Comparison of ENCODE assay signal across 1 cellular context in genomic region chr15:79977431-79977940, GRCh38.
A peak's percentile ranks its signal among the peaks of the same experiment; 100 is the strongest.
TF ChIP-seq lines count a peak whose summit lies in the region.

No MANE protein-coding gene starts in this region.

TF ChIP-seq in K562, 482 proteins besides CTCF, POLR2A, EP300 and RAD21 (continued from another document and continues in another):
- TF ChIP-seq ZNF592 (IDR thresholded peaks at IDR 0.05): peak; percentile 48; the same call in 1 of the 2 replicates
- no peak for TF ChIP-seq KAT7 (CRISPR knock-in tag; IDR thresholded peaks at IDR 0.05; ENCODE audit: borderline replicate concordance)
- no peak for TF ChIP-seq COPS2 (conservative IDR thresholded peaks at IDR 0.05)
- no peak for TF ChIP-seq ZBTB2 (IDR thresholded peaks at IDR 0.05)
- no peak for TF ChIP-seq PTRF (tag; IDR thresholded peaks at IDR 0.05)
- no peak for TF ChIP-seq MXD1 (CRISPR knock-in tag; IDR thresholded peaks at IDR 0.05; ENCODE audit: borderline replicate concordance, poor library complexity, severe bottlenecking)
- peak; percentile 75 for TF ChIP-seq L3MBTL2 (IDR thresholded peaks at IDR 0.05)
- TF ChIP-seq U2AF2 (optimal IDR thresholded peaks at IDR 0.05; ENCODE audit: low read depth, low read length): no peak
- TF ChIP-seq NFE2 (IDR thresholded peaks at IDR 0.05; ENCODE audit: low read depth): peak; percentile 71
- TF ChIP-seq SMARCC2 (IDR thresholded peaks at IDR 0.05; ENCODE audit: low read depth): peak; percentile 49; the same call in 1 of the 2 replicates
- peak; percentile 53; the same call in 1 of the 2 replicates for TF ChIP-seq ZFX (CRISPR knock-in tag; IDR thresholded peaks at IDR 0.05)
- TF ChIP-seq ZNF184 (CRISPR knock-in tag; IDR thresholded peaks at IDR 0.05): no peak
- TF ChIP-seq ESRRB (CRISPR knock-in tag; IDR thresholded peaks at IDR 0.05; ENCODE audit: borderline replicate concordance): no peak
- TF ChIP-seq ELF2 (CRISPR knock-in tag; IDR thresholded peaks at IDR 0.05): peak; percentile 50; the same call in 1 of the 2 replicates
- TF ChIP-seq ZNF436 (CRISPR knock-in tag; IDR thresholded peaks at IDR 0.05): no peak
- no peak for TF ChIP-seq POU5F1 (IDR thresholded peaks at IDR 0.05; ENCODE audit: borderline replicate concordance, low read depth, low read length, partially characterized antibody)
- TF ChIP-seq RERE (CRISPR knock-in tag; IDR thresholded peaks at IDR 0.05; ENCODE audit: borderline replicate concordance): no peak
- TF ChIP-seq YY1 (IDR thresholded peaks at IDR 0.05; ENCODE audit: borderline replicate concordance in 1 of 3, control insufficient read depth in 1 of 3, extremely low read depth in 1 of 3, insufficient read depth in 3 of 3, insufficient read length in 1 of 3, insufficient replicate concordance in 2 of 3, low read depth in 1 of 3, low read length in 2 of 3): peak in 1 of 3 experiments; percentile 36
- peak; percentile 59; the same call in 1 of the 2 replicates for TF ChIP-seq HMBOX1 (IDR thresholded peaks at IDR 0.05)
- no peak for TF ChIP-seq PCBP2 (IDR thresholded peaks at IDR 0.05; ENCODE audit: low read depth, low read length, poor library complexity, severe bottlenecking)
- TF ChIP-seq ZNF134 (CRISPR knock-in tag; conservative IDR thresholded peaks at IDR 0.05): no peak
- peak in 1 of 2 experiments; percentile 66; a peak in 1 of 4 replicates for TF ChIP-seq ZNF639 (CRISPR knock-in tag; conservative IDR thresholded peaks at IDR 0.05 in 1 of 2, IDR thresholded peaks at IDR 0.05 in 1 of 2)
- TF ChIP-seq JUN (IDR thresholded peaks at IDR 0.05; ENCODE audit: borderline replicate concordance, low read depth, low read length): peak; percentile 57; the same call in 1 of the 2 replicates
- TF ChIP-seq JUN (CRISPR knock-in tag; IDR thresholded peaks at IDR 0.05; ENCODE audit: borderline replicate concordance): no peak
- no peak for TF ChIP-seq RFX1 (IDR thresholded peaks at IDR 0.05)
- no peak for TF ChIP-seq GABPB1 (CRISPR knock-in tag; IDR thresholded peaks at IDR 0.05)
- TF ChIP-seq ATF3 (IDR thresholded peaks at IDR 0.05): peak; percentile 24; the same call in 1 of the 2 replicates
- TF ChIP-seq ATF3 (CRISPR knock-in tag; conservative IDR thresholded peaks at IDR 0.05): no peak
- no peak; the same call in 1 of the 2 replicates for TF ChIP-seq PHF8 (IDR thresholded peaks at IDR 0.05; ENCODE audit: borderline replicate concordance, low read length)
- TF ChIP-seq SLC30A9 (CRISPR knock-in tag; IDR thresholded peaks at IDR 0.05): no peak
- peak; percentile 84 for TF ChIP-seq SMARCE1 (IDR thresholded peaks at IDR 0.05)
- peak; percentile 69 for TF ChIP-seq SMARCA4 (IDR thresholded peaks at IDR 0.05)
- no peak for TF ChIP-seq NR0B1 (IDR thresholded peaks at IDR 0.05; ENCODE audit: partially characterized antibody)
- no peak for TF ChIP-seq ZBTB9 (CRISPR knock-in tag; IDR thresholded peaks at IDR 0.05)
- no peak for TF ChIP-seq TEAD1 (CRISPR knock-in tag; IDR thresholded peaks at IDR 0.05)
- no peak for TF ChIP-seq CSDE1 (IDR thresholded peaks at IDR 0.05)
- no peak for TF ChIP-seq HIVEP1 (CRISPR knock-in tag; IDR thresholded peaks at IDR 0.05)
- no peak for TF ChIP-seq ZNF77 (CRISPR knock-in tag; IDR thresholded peaks at IDR 0.05)
- TF ChIP-seq DLX4 (CRISPR knock-in tag; IDR thresholded peaks at IDR 0.05): no peak
- no peak for TF ChIP-seq NR1H2 (CRISPR knock-in tag; IDR thresholded peaks at IDR 0.05)
- TF ChIP-seq NCOA6 (IDR thresholded peaks at IDR 0.05): no peak
